Comparison of ENCODE assay signal across 18 cellular contexts in genomic region chr12:120962487-120963054, GRCh38. TPM values are rescaled to one million over a fixed set of nuclear protein-coding genes. Genes with fewer than 3 reads are reported as not detected.
DNase-seq lines count a peak whose midpoint lies in the region; ATAC-seq, FAIRE-seq and TF ChIP-seq lines count a peak whose summit lies in the region.
"Had no signal": no experiment of that assay in that cellular context is flagged by ENCODE, and none has a peak within 500 bp of the region (broad histone marks: within the 10 kb centered on the region; RNA-seq: fewer than 3 reads in every experiment).

No MANE protein-coding gene starts in this region.

- no peaks in the 10 kb centered on the region for H3K9me3 ChIP-seq in mucosa of rectum (ENCODE audit: control insufficient read depth in 2 of 2, low read length in 2 of 2)
- H3K9me3 ChIP-seq: BLaER1 treated with 17β-estradiol and CSF1 and Interleukin-3, amounts not matched to agents 10 nM and 100 nM; ovary had no signal

- peaks cover 30 to 43% of the 10 kb centered on the region in 2 donors for H3K4me1 ChIP-seq in mucosa of rectum (ENCODE audit: control insufficient read depth in 2 of 2, insufficient read depth in 2 of 2, low read length in 2 of 2)

- peak; percentile 3 for TF ChIP-seq CTCF in bronchial epithelial cell (IDR thresholded peaks at IDR 0.05; ENCODE audit: insufficient read depth, low read length, severe bottlenecking)

- no peak for FAIRE-seq in bronchial epithelial cell (lab: Jason Lieb, UNC)

- DNase-seq in ELR (ENCODE audit: low read depth): peak; percentile 61
- peak; percentile 30 for DNase-seq in HT-29 (ENCODE audit: low spot score)
- peak; percentile 99 for DNase-seq in bronchial epithelial cell (ENCODE audit: low read depth)
- no peak for DNase-seq in activated CD4-positive, CD25-positive, alpha-beta regulatory T cell (lab: John Stamatoyannopoulos, UW)
- no peak for DNase-seq in activated gamma-delta T cell treated with Interleukin-2 at 50 U/mL for 16 hours
- DNase-seq in stimulated activated CD4-positive, alpha-beta T cell treated with anti-CD3 and anti-CD28 coated beads, Interleukin-4, amount 100 ng/mL, for 24 hours: no peak
- no peak for DNase-seq in left ventricle myocardium superior
- DNase-seq: activated CD4-positive, alpha-beta T cell treated with anti-CD3 and anti-CD28 coated beads, Interleukin-2, amount 50 U/mL, for 4 hours; MM.1S; NCI-H2029; NCI-H69; ovary; stimulated activated CD4-positive, alpha-beta T cell treated with anti-CD3 and anti-CD28 coated beads, Interleukin-12 subunit alpha, Interleukin-12 subunit beta, amount 100 ng/mL, for 4 hours had no signal

- H3K27ac ChIP-seq in mucosa of rectum (ENCODE audit: low read depth in 2 of 2, low read length in 2 of 2): peak overlapping the region; percentile 90 to 97
- H3K27ac ChIP-seq: BLaER1 treated with 17β-estradiol and CSF1 and Interleukin-3, amounts not matched to agents 10 nM and 100 nM; ovary had no signal

- H3K36me3 ChIP-seq in bronchial epithelial cell (ENCODE audit: control insufficient read depth, insufficient read depth, low read length) (no peaks in the 10 kb centered on the region), mucosa of rectum (ENCODE audit: control insufficient read depth in 2 of 2, insufficient read depth in 2 of 2, low read length in 2 of 2) (no peaks in the 10 kb centered on the region)
- H3K36me3 ChIP-seq: BLaER1 treated with 17β-estradiol and CSF1 and Interleukin-3, amounts not matched to agents 10 nM and 100 nM; ovary had no signal

- H3K9ac ChIP-seq in mucosa of rectum (ENCODE audit: low read depth in 1 of 2, low read length in 2 of 2): peak overlapping the region in 1 of 2 donors; percentile 71
- H3K9ac ChIP-seq: BLaER1 treated with 17β-estradiol and CSF1 and Interleukin-3, amounts not matched to agents 10 nM and 100 nM had no signal

- no peak for ATAC-seq in left ventricle myocardium superior
- ATAC-seq: Panc1 had no signal

- H3K4me3 ChIP-seq in bronchial epithelial cell (ENCODE audit: low read depth, low read length) (no peak overlapping the region), mucosa of rectum (ENCODE audit: low read length in 2 of 2) (no peak overlapping the region)
- H3K4me3 ChIP-seq: BLaER1 treated with 17β-estradiol and CSF1 and Interleukin-3, amounts not matched to agents 10 nM and 100 nM; ovary had no signal

- H3K27me3 ChIP-seq in bronchial epithelial cell (ENCODE audit: control insufficient read depth, insufficient read depth, low read length): no peaks in the 10 kb centered on the region
- H3K27me3 ChIP-seq in mucosa of rectum (ENCODE audit: control insufficient read depth in 2 of 2, insufficient read depth in 2 of 2, low read length in 2 of 2): no peaks in the 10 kb centered on the region
- H3K27me3 ChIP-seq: BLaER1 treated with 17β-estradiol and CSF1 and Interleukin-3, amounts not matched to agents 10 nM and 100 nM; ovary had no signal

- intact Hi-C loops in left ventricle myocardium superior (cut with micrococcal nuclease): no loop called here

RNA-seq across cellular contexts. Expression of gene HNF1A, which starts 15.8 kb away (rescaled TPM):
- 31.1 and 41.7 TPM in 2 replicates for total RNA-seq in HT-29 (2014; rRNA removed; shearing (Covaris generic))
- total RNA-seq in bronchial epithelial cell (not detected in 2 replicates), left ventricle myocardium superior (not detected)
- total RNA-seq: cardiac septum, mesothelial cell of epicardium had no signal

RNA-seq across cellular contexts. Expression of gene C12orf43, which starts 53.7 kb away (rescaled TPM):
- total RNA-seq in HT-29 (2014; rRNA removed; shearing (Covaris generic)): 10.9 and 18.9 TPM in 2 replicates
- total RNA-seq in bronchial epithelial cell (6.3 and 15.1 TPM in 2 replicates), left ventricle myocardium superior (8.7 TPM)

RNA-seq across cellular contexts. Expression of gene SPPL3, which starts 58.4 kb away (rescaled TPM):
- 7.9 and 8.6 TPM in 2 replicates for total RNA-seq in HT-29 (2014; rRNA removed; shearing (Covaris generic))
- total RNA-seq in bronchial epithelial cell: 4.2 and 8.7 TPM in 2 replicates
- total RNA-seq in left ventricle myocardium superior: 34.6 TPM

Comparison
In these comparisons a context has a peak if more than half of its experiments do, and no peak if none do; other contexts are left out.
1. DNase-seq: peak in ELR (single experiment), HT-29 (single experiment) and bronchial epithelial cell (single experiment); none in activated CD4-positive, CD25-positive, alpha-beta regulatory T cell (0 of 4), activated gamma-delta T cell treated with Interleukin-2 at 50 U/mL for 16 hours (single experiment), stimulated activated CD4-positive, alpha-beta T cell treated with anti-CD3 and anti-CD28 coated beads, Interleukin-4, amount 100 ng/mL, for 24 hours (single experiment) and left ventricle myocardium superior (single experiment).
2. RNA of gene HNF1A, which starts 15.8 kb away (total RNA-seq): 31.1 to 41.7 TPM in HT-29; not detected in bronchial epithelial cell and not detected in left ventricle myocardium superior (single experiment); every median in the first group is over 10 times any median in the second.